In the genomic region with DNA sequence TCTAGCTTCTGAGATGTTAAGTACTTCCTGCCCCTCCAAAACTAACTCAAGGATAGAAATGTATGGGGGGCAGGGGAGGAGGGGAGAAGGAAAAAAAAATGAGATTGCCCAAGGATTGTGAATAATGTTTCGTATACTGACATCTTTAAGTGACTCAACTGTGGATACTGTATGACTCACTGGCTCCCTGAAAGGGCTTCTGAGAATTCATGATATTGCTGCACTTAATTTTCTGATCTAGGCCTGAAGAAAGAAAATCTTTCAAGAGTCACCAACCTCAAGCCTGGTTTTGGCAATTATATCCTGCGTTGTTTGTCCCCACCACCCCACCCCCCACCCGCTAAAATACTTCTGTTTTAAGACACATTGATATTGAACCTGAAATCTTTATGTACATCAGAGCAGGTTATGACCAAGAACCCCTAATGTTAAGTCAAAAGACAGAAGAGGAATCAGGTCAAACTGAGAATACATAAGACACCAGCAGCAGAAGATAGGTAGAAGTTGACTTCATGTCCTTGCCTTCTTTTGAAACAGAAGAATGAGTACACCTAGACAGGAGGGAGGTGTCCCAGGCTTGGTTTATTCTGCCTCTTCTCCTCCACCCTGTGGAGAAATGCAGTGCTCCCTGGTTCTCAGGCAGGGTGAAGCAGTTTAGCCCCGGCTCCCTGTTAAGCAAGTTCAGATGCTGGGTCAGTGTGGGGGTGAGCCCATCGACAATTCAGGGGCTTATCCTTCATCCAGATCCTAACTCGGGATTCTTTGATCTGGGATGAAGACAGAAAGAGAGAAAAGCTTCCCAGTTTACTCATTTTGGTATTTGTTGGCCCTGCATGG, we compare ENCODE assay signal across 10 cellular contexts. TPM values are rescaled to one million over a fixed set of nuclear protein-coding genes. Genes with fewer than 3 reads are reported as not detected.
DNase-seq lines count a peak whose midpoint lies in the region; ATAC-seq and TF ChIP-seq lines count a peak whose summit lies in the region.
"Had no signal": no experiment of that assay in that cellular context is flagged by ENCODE, and none has a peak within 500 bp of the region (broad histone marks: within the 10 kb centered on the region; RNA-seq: fewer than 3 reads in every experiment).

No MANE protein-coding gene starts in this region.

- peaks cover 18% of the 10 kb centered on the region for H3K4me1 ChIP-seq in RWPE2 (ENCODE audit: insufficient read depth, poor library complexity, severe bottlenecking)

- H3K9me3 Mint-ChIP-seq in activated CD4-positive, alpha-beta T cell treated with anti-CD3 and anti-CD28 coated beads for 36 hours (ENCODE audit: low read depth): no peaks in the 10 kb centered on the region
- no peaks in the 10 kb centered on the region for H3K9me3 Mint-ChIP-seq in progenitor cell of endocrine pancreas (ENCODE audit: low read depth)

- intact Hi-C loops in activated CD4-positive, alpha-beta T cell treated with anti-CD3 and anti-CD28 coated beads for 36 hours (cut with DNase I, micrococcal nuclease): loop anchor here (1.0 to 10.0 kb wide), 12 partner anchors 47 to 1917 kb away; a partner anchor contains a TSS

- H3K4me3 Mint-ChIP-seq in activated CD4-positive, alpha-beta T cell treated with anti-CD3 and anti-CD28 coated beads for 36 hours: peak overlapping the region; percentile 24
- no peak overlapping the region for H3K4me3 Mint-ChIP-seq in progenitor cell of endocrine pancreas (ENCODE audit: low read depth)

- H3K4me3 ChIP-seq in RWPE2 (ENCODE audit: severe bottlenecking) (no peak overlapping the region), choroid plexus epithelial cell (ENCODE audit: low read depth, low read length) (no peak overlapping the region)
- H3K4me3 ChIP-seq: transverse colon had no signal

- no peaks in the 10 kb centered on the region for H3K27me3 Mint-ChIP-seq in activated CD4-positive, alpha-beta T cell treated with anti-CD3 and anti-CD28 coated beads for 36 hours
- H3K27me3 Mint-ChIP-seq in progenitor cell of endocrine pancreas: no peaks in the 10 kb centered on the region

- H3K27me3 ChIP-seq in RWPE2 (ENCODE audit: insufficient read depth, poor library complexity, severe bottlenecking): no peaks in the 10 kb centered on the region
- H3K27me3 ChIP-seq: transverse colon had no signal

- H3K36me3 Mint-ChIP-seq in activated CD4-positive, alpha-beta T cell treated with anti-CD3 and anti-CD28 coated beads for 36 hours (ENCODE audit: low read depth): peaks cover 31% of the 10 kb centered on the region
- H3K36me3 Mint-ChIP-seq in progenitor cell of endocrine pancreas (ENCODE audit: insufficient read depth): peaks cover 12% of the 10 kb centered on the region

- CTCF ChIA-PET in activated CD4-positive, alpha-beta T cell treated with anti-CD3 and anti-CD28 coated beads for 36 hours (lab: Charles Lee): interaction anchor here (0.7 to 1.1 kb wide), 7 partner anchors 10 to 230 kb away, joined by 3 read pairs; a partner anchor contains a TSS

- peaks cover 18% of the 10 kb centered on the region for H3K36me3 ChIP-seq in RWPE2 (ENCODE audit: low read depth)

- H3K27ac ChIP-seq in RWPE2 (ENCODE audit: poor library complexity, severe bottlenecking) (peak overlapping the region; percentile 75), caudate nucleus (ENCODE audit: low read depth, low read length) (no peak overlapping the region)
- H3K27ac ChIP-seq: transverse colon had no signal

- no peaks in the 10 kb centered on the region for H3K9me3 ChIP-seq in RWPE2 (ENCODE audit: severe bottlenecking)
- H3K9me3 ChIP-seq: transverse colon had no signal

- TF ChIP-seq CTCF in RWPE2 (IDR thresholded peaks at IDR 0.05; ENCODE audit: poor library complexity, severe bottlenecking): no peak
- TF ChIP-seq CTCF in choroid plexus epithelial cell (conservative IDR thresholded peaks at IDR 0.05; ENCODE audit: low read depth, low read length): peak; percentile 19
- TF ChIP-seq CTCF in progenitor cell of endocrine pancreas (IDR thresholded peaks at IDR 0.05; ENCODE audit: unreplicated experiment): no peak

- H3K4me1 Mint-ChIP-seq in activated CD4-positive, alpha-beta T cell treated with anti-CD3 and anti-CD28 coated beads for 36 hours: peaks cover 52% of the 10 kb centered on the region
- H3K4me1 Mint-ChIP-seq in progenitor cell of endocrine pancreas (ENCODE audit: low read depth): peaks cover 7% of the 10 kb centered on the region

- POLR2A ChIA-PET in activated CD4-positive, alpha-beta T cell treated with anti-CD3 and anti-CD28 coated beads for 36 hours (lab: Charles Lee): interaction anchor here (0.6 kb wide), 3 partner anchors 81 to 198 kb away, joined by 3 to 9 read pairs (median 4); no protein-coding TSS in a partner anchor

- peak overlapping the region; percentile 93 for H3K27ac Mint-ChIP-seq in activated CD4-positive, alpha-beta T cell treated with anti-CD3 and anti-CD28 coated beads for 36 hours
- H3K27ac Mint-ChIP-seq in progenitor cell of endocrine pancreas: no peak overlapping the region

- DNase-seq in activated CD4-positive, alpha-beta T cell treated with anti-CD3 and anti-CD28 coated beads for 36 hours: peak; percentile 53
- DNase-seq in activated CD4-positive, alpha-beta T cell treated with anti-CD3 and anti-CD28 coated beads, Interleukin-2, amount 50 U/mL, for 4 hours: no peak
- DNase-seq in RWPE2 (ENCODE audit: low spot score) (no peak), choroid plexus epithelial cell (ENCODE audit: low read depth) (peak; percentile 85), NCI-H748 (lab: John Stamatoyannopoulos, UW; ENCODE audit: unreplicated experiment) (no peak), progenitor cell of endocrine pancreas (ENCODE audit: low spot score, unreplicated experiment) (no peak), caudate nucleus (lab: John Stamatoyannopoulos, UW) (no peak)
- DNase-seq in stimulated activated CD4-positive, alpha-beta T cell treated with anti-CD3 and anti-CD28 coated beads, Interleukin-2, amount 100 ng/mL, for 4 hours (ENCODE audit: low read depth): peak; percentile 8
- DNase-seq: nucleus accumbens, transverse colon had no signal

- peak; percentile 52 for ATAC-seq in activated CD4-positive, alpha-beta T cell treated with anti-CD3 and anti-CD28 coated beads for 36 hours
- ATAC-seq in RWPE2 (ENCODE audit: low read depth): peak; percentile 48

RNA-seq across cellular contexts. Expression of a gene that starts 3.3 kb away (rescaled TPM):
- total RNA-seq in activated CD4-positive, alpha-beta T cell treated with anti-CD3 and anti-CD28 coated beads for 36 hours: 10 to 100 TPM; 16.9 to 18.9 TPM
- 21.7 and 26.8 TPM in 2 replicates for total RNA-seq in progenitor cell of endocrine pancreas

RNA-seq across cellular contexts. Expression of a gene that starts 46.3 kb away (rescaled TPM):
- 10 to 100 TPM; 66.1 to 76.1 TPM for total RNA-seq in activated CD4-positive, alpha-beta T cell treated with anti-CD3 and anti-CD28 coated beads for 36 hours
- 41.6 and 44.4 TPM in 2 replicates for total RNA-seq in progenitor cell of endocrine pancreas

RNA-seq across cellular contexts. Expression of a gene that starts 56.5 kb away (rescaled TPM):
- 10 to 100 TPM; 65.9 to 83.3 TPM for total RNA-seq in activated CD4-positive, alpha-beta T cell treated with anti-CD3 and anti-CD28 coated beads for 36 hours
- total RNA-seq in progenitor cell of endocrine pancreas: 81.5 and 86.8 TPM in 2 replicates

Comparison
In these comparisons a context has a peak if more than half of its experiments do, and no peak if none do; other contexts are left out.
1. DNase-seq: peak in activated CD4-positive, alpha-beta T cell treated with anti-CD3 and anti-CD28 coated beads for 36 hours (single experiment), choroid plexus epithelial cell (single experiment) and stimulated activated CD4-positive, alpha-beta T cell treated with anti-CD3 and anti-CD28 coated beads, Interleukin-2, amount 100 ng/mL, for 4 hours (single experiment); none in activated CD4-positive, alpha-beta T cell treated with anti-CD3 and anti-CD28 coated beads, Interleukin-2, amount 50 U/mL, for 4 hours (0 of 2), RWPE2 (single experiment), NCI-H748 (single experiment), progenitor cell of endocrine pancreas (single experiment) and caudate nucleus (0 of 61).